10 cellular contexts compared by ENCODE assay signal in genomic region chr1:28371011-28371378, GRCh38. TPM values are rescaled to one million over a fixed set of nuclear protein-coding genes. Genes with fewer than 3 reads are reported as not detected.
DNase-seq lines count a peak whose midpoint lies in the region; ATAC-seq and TF ChIP-seq lines count a peak whose summit lies in the region.
"Had no signal": no experiment of that assay in that cellular context is flagged by ENCODE, and none has a peak within 500 bp of the region (broad histone marks: within the 10 kb centered on the region; RNA-seq: fewer than 3 reads in every experiment).

No MANE protein-coding gene starts in this region.

- no peaks in the 10 kb centered on the region for H3K27me3 Mint-ChIP-seq in CD8-positive, alpha-beta memory T cell
- H3K27me3 Mint-ChIP-seq in neural crest cell (ENCODE audit: low read depth), result no peaks in the 10 kb centered on the region
- H3K27me3 Mint-ChIP-seq: stimulated activated naive B cell treated with anti-CD40 and anti-IgM and Interleukin-4, amounts not matched to agents 10 μg/mL and 1 μg/mL and 100 μg/mL, for 72 hours had no signal

- no peaks in the 10 kb centered on the region for H3K27me3 ChIP-seq in CD8-positive, alpha-beta memory T cell (ENCODE audit: insufficient read depth, low read length, poor library complexity, severe bottlenecking)
- H3K27me3 ChIP-seq in MM.1S (replicated peaks; ENCODE audit: insufficient read depth, low read length) (no peaks in the 10 kb centered on the region), duodenal mucosa (ENCODE audit: control insufficient read depth in 1 of 2, insufficient read depth in 2 of 2, low read length in 2 of 2) (no peaks in the 10 kb centered on the region)
- H3K27me3 ChIP-seq: Peyer's patch had no signal

- CTCF ChIA-PET in CD8-positive, alpha-beta memory T cell (lab: Charles Lee), result interaction anchor here (0.6 to 1.4 kb wide), 4 partner anchors 38 to 366 kb away, joined by 3 read pairs; partner anchors contain the start of gene YTHDF2

- H3K9ac ChIP-seq in MM.1S (ENCODE audit: low read length) (no peak overlapping the region), duodenal mucosa (ENCODE audit: low read depth in 1 of 2, low read length in 2 of 2) (peak overlapping the region in 1 of 2 donors; percentile 89)

- TF ChIP-seq CTCF in MM.1S (IDR thresholded peaks at IDR 0.05; ENCODE audit: low read length) (no peak), neural crest cell (conservative IDR thresholded peaks at IDR 0.05) (no peak)

- H3K36me3 ChIP-seq in CD8-positive, alpha-beta memory T cell (ENCODE audit: insufficient read depth, low read length), result no peaks in the 10 kb centered on the region
- H3K36me3 ChIP-seq in MM.1S (replicated peaks; ENCODE audit: insufficient read depth, low read length) (no peaks in the 10 kb centered on the region), duodenal mucosa (ENCODE audit: control insufficient read depth in 1 of 2, insufficient read depth in 2 of 2, low read length in 2 of 2) (peaks cover 0 to 3% of the 10 kb centered on the region in 2 donors)
- H3K36me3 ChIP-seq: Peyer's patch had no signal

- H3K27ac Mint-ChIP-seq in CD8-positive, alpha-beta memory T cell, result peak overlapping the region in 7 of 8 donors; percentile 51 to 93 (median 79)
- no peak overlapping the region for H3K27ac Mint-ChIP-seq in neural crest cell (ENCODE audit: unreplicated experiment)

- peaks cover 53% of the 10 kb centered on the region for H3K79me2 ChIP-seq in MM.1S (ENCODE audit: low read length)

- H3K4me1 ChIP-seq in CD8-positive, alpha-beta memory T cell (ENCODE audit: insufficient read depth, low read length), result peaks cover 18% of the 10 kb centered on the region
- H3K4me1 ChIP-seq in MM.1S (ENCODE audit: low read length) (peaks cover 9% of the 10 kb centered on the region; the same call in 1 of the 2 replicates), duodenal mucosa (ENCODE audit: control insufficient read depth in 1 of 2, insufficient read depth in 2 of 2, low read length in 2 of 2) (peaks cover 12 to 25% of the 10 kb centered on the region in 2 donors)

- H3K4me1 Mint-ChIP-seq in CD8-positive, alpha-beta memory T cell, result peaks cover 36 to 46% (median 37%) of the 10 kb centered on the region in 3 donors
- H3K4me1 Mint-ChIP-seq in neural crest cell, result peaks cover 37% of the 10 kb centered on the region

- H3K9me3 Mint-ChIP-seq in CD8-positive, alpha-beta memory T cell, result no peaks in the 10 kb centered on the region
- H3K9me3 Mint-ChIP-seq in neural crest cell, result no peaks in the 10 kb centered on the region
- H3K9me3 Mint-ChIP-seq: stimulated activated naive B cell treated with anti-CD40 and anti-IgM and Interleukin-4, amounts not matched to agents 10 μg/mL and 1 μg/mL and 100 μg/mL, for 72 hours had no signal

- peak overlapping the region; percentile 64; the same call in 1 of the 2 replicates for H3K4me2 ChIP-seq in MM.1S (ENCODE audit: low read depth, low read length)

- no peaks in the 10 kb centered on the region for H4K20me1 ChIP-seq in MM.1S (ENCODE audit: insufficient read depth, low read length)

- no peaks in the 10 kb centered on the region for H3K9me2 ChIP-seq in MM.1S (replicated peaks; ENCODE audit: insufficient read depth, low read length)

- no peaks in the 10 kb centered on the region; the same call in 1 of the 2 replicates for H3F3A ChIP-seq in MM.1S (ENCODE audit: insufficient read depth, low read length)

- no peaks in the 10 kb centered on the region for H3K9me3 ChIP-seq in CD8-positive, alpha-beta memory T cell (ENCODE audit: low read length)
- H3K9me3 ChIP-seq in MM.1S (replicated peaks; ENCODE audit: insufficient read depth, low read length), result no peaks in the 10 kb centered on the region
- H3K9me3 ChIP-seq in duodenal mucosa (ENCODE audit: control insufficient read depth in 1 of 2, low read length in 2 of 2), result no peaks in the 10 kb centered on the region
- H3K9me3 ChIP-seq: Peyer's patch had no signal

- POLR2A ChIA-PET in CD8-positive, alpha-beta memory T cell (lab: Charles Lee), result interaction anchor here (0.6 kb wide), 1 partner anchor 1574 kb away, joined by 5 read pairs; no protein-coding TSS in a partner anchor

- peaks cover 0 to 18% (median 0%) of the 10 kb centered on the region in 3 donors for H3K36me3 Mint-ChIP-seq in CD8-positive, alpha-beta memory T cell
- H3K36me3 Mint-ChIP-seq in neural crest cell (ENCODE audit: low read depth), result peaks cover 11% of the 10 kb centered on the region

- DNase-seq in CD8-positive, alpha-beta memory T cell, result peak in 1 of 5 donors; percentile 2
- DNase-seq in MM.1S, result no peak
- no peak for DNase-seq in neural crest cell (ENCODE audit: low read depth, low spot score)
- DNase-seq in SIG-M5 treated with dmso at 0.1 percent for 504 hours (lab: John Stamatoyannopoulos, UW; ENCODE audit: unreplicated experiment), result no peak

- no peak overlapping the region for H3K27ac ChIP-seq in CD8-positive, alpha-beta memory T cell (ENCODE audit: low read depth, low read length)
- H3K27ac ChIP-seq in MM.1S (ENCODE audit: low read length), result no peak overlapping the region
- H3K27ac ChIP-seq in duodenal mucosa (ENCODE audit: low read depth, low read length), result no peak overlapping the region

- H3K4me3 Mint-ChIP-seq in CD8-positive, alpha-beta memory T cell, result peak overlapping the region; percentile 88 to 97 (median 95)
- H3K4me3 Mint-ChIP-seq in neural crest cell, result peak overlapping the region; percentile 99

- H2AFZ ChIP-seq in MM.1S (ENCODE audit: low read length), result no peak overlapping the region

- ATAC-seq in HG03135 (IDR thresholded peaks at IDR 0.05; ENCODE audit: unreplicated experiment) (no peak), GM19035 (IDR thresholded peaks at IDR 0.05; ENCODE audit: unreplicated experiment) (no peak), HG02642 (IDR thresholded peaks at IDR 0.05; ENCODE audit: poor library complexity, unreplicated experiment) (no peak)

- peak overlapping the region; percentile 73 for H3K4me3 ChIP-seq in CD8-positive, alpha-beta memory T cell (ENCODE audit: low read length)
- peak overlapping the region; percentile 82 for H3K4me3 ChIP-seq in MM.1S (ENCODE audit: low read length)
- peak overlapping the region; percentile 88 to 93 for H3K4me3 ChIP-seq in duodenal mucosa (ENCODE audit: low read depth in 1 of 2, low read length in 2 of 2)

RNA-seq across cellular contexts. Expression of gene PHACTR4, which starts 1.5 kb away (rescaled TPM):
- total RNA-seq in CD8-positive, alpha-beta memory T cell, result 10 to 100 TPM; 23.2 to 24.1 TPM
- polyA plus RNA-seq in CD8-positive, alpha-beta memory T cell, result 24.4 TPM
- 79.1 and 80.8 TPM in 2 replicates for total RNA-seq in neural crest cell

RNA-seq across cellular contexts. Expression of gene MED18, which starts 42.2 kb away (rescaled TPM):
- total RNA-seq in CD8-positive, alpha-beta memory T cell, result 10 to 100 TPM; 18.6 to 19.4 TPM
- 11.7 TPM for polyA plus RNA-seq in CD8-positive, alpha-beta memory T cell
- 11.8 and 12.5 TPM in 2 replicates for total RNA-seq in neural crest cell
